ENCODE assay signal across 30 cellular contexts in the genomic region with DNA sequence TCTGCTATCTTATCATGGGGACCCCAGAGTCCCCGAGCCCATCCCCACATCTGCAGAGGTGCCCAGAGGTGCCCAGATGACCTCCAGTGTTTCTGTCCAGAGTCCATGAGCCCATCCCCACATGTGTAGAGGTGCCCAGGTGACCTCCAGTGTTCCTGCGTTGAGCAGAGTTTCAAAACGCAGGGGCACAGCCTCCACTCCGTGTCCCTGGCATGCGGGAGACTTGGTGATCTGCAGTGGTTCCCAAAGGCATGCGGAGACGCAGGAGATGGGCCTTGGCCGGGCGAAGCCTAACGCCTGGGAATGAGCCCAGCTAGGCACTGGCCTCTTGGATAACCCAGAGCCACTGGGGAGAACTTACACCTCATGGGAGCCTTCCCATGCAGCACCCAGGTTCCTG. TPM values are rescaled to one million over a fixed set of nuclear protein-coding genes. Genes with fewer than 3 reads are reported as not detected.
"Had no signal": no experiment of that assay in that cellular context is flagged by ENCODE, and none has a peak within 500 bp of the region (broad histone marks: within the 10 kb centered on the region; RNA-seq: fewer than 3 reads in every experiment).

No MANE protein-coding gene starts in this region.

- ATAC-seq: activated CD4-positive, CD25-positive, alpha-beta regulatory T cell treated with anti-CD3 and anti-CD28 coated beads, Interleukin-2, amount 50 U/mL, for 24 hours; activated CD8-positive, alpha-beta T cell treated with anti-CD3 and anti-CD28 coated beads for 36 hours; activated T-cell treated with anti-CD3 and anti-CD28 coated beads, Interleukin-2, amount 50 U/mL, for 4 hours; activated T-helper 17 cell treated with anti-CD3 and anti-CD28 coated beads, Interleukin-2, amount 50 U/mL, for 72 hours; body of pancreas; T-helper 17 cell had no signal

- DNase-seq: activated B cell treated with CpG ODN at 0.5 μM for 24 hours; activated CD4-positive, alpha-beta T cell treated with anti-CD3 and anti-CD28 coated beads for 48 hours; activated CD4-positive, alpha-beta T cell treated with anti-CD3 and anti-CD28 coated beads, Interleukin-2, amount 50 U/mL, for 1 hour; activated CD4-positive, alpha-beta T cell treated with anti-CD3 and anti-CD28 coated beads, Interleukin-2, amount 50 U/mL, for 48 hours; activated CD8-positive, alpha-beta memory T cell treated with anti-CD3 and anti-CD28 coated beads for 24 hours; activated CD8-positive, alpha-beta T cell treated with anti-CD3 and anti-CD28 coated beads for 36 hours; activated effector memory CD4-positive, alpha-beta T cell treated with Interleukin-2 at 50 U/mL for 16 hours; activated gamma-delta T cell treated with Interleukin-2 at 50 U/mL for 16 hours; activated naive CD4-positive, alpha-beta T cell treated with anti-CD3 and anti-CD28 coated beads, Interleukin-2, amount 50 U/mL, for 16 hours; activated naive CD4-positive, alpha-beta T cell treated with Interleukin-2 at 50 U/mL for 16 hours; activated T-cell treated with anti-CD3 and anti-CD28 coated beads, Interleukin-2, amount 50 U/mL, for 4 hours; amniotic stem cell; anterior cingulate cortex; body of pancreas; central memory CD4-positive, alpha-beta T cell; cerebellar nuclear complex; cortex of kidney; dermis blood vessel endothelial cell; effector CD4-positive, alpha-beta T cell; esophagus squamous epithelium; T-helper 1 cell; T-helper 17 cell; T1000; WERI-Rb-1 had no signal

- H3K27ac ChIP-seq: body of pancreas, epithelial cell of prostate, esophagus squamous epithelium, WERI-Rb-1 had no signal

- H3K36me3 ChIP-seq: esophagus squamous epithelium, WERI-Rb-1 had no signal

- H3K4me1 ChIP-seq: body of pancreas, esophagus squamous epithelium had no signal

- H3K4me3 ChIP-seq: body of pancreas, esophagus squamous epithelium had no signal

- H3K9me3 ChIP-seq: body of pancreas, esophagus squamous epithelium had no signal

RNA-seq across cellular contexts. Expression of a gene that starts 58.2 kb away (rescaled TPM):
- total RNA-seq: endothelial cell of umbilical vein, fibroblast of lung, fibroblast of villous mesenchyme had no signal
- polyA plus RNA-seq: endothelial cell of umbilical vein had no signal
